Comparison of ENCODE assay signal across 13 cellular contexts in genomic region chr18:28065031-28065792, GRCh38.
DNase-seq lines count a peak whose midpoint lies in the region; ATAC-seq and TF ChIP-seq lines count a peak whose summit lies in the region.
"Had no signal": no experiment of that assay in that cellular context is flagged by ENCODE, and none has a peak within 500 bp of the region (broad histone marks: within the 10 kb centered on the region; RNA-seq: fewer than 3 reads in every experiment).

No MANE protein-coding gene starts in this region.

- TF ChIP-seq CTCF in GM23338 (conservative IDR thresholded peaks at IDR 0.05; ENCODE audit: low read depth in 2 of 2): no peak

- peaks cover 4% of the 10 kb centered on the region; the same call in 1 of the 2 replicates for H3K36me3 ChIP-seq in GM23338 (ENCODE audit: insufficient read depth)
- H3K36me3 ChIP-seq: BLaER1 treated with 17β-estradiol and CSF1 and Interleukin-3, amounts not matched to agents 10 nM and 100 nM; esophagus squamous epithelium had no signal

- no peaks in the 10 kb centered on the region for H3F3A ChIP-seq in GM23338 (replicated peaks; ENCODE audit: low read depth)

- in situ Hi-C loops in G401 (cut with HindIII; ENCODE audit: low sequenced_read_pairs): no loop called here

- H3K4me3 Mint-ChIP-seq in GM23338: no peak overlapping the region
- H3K4me3 Mint-ChIP-seq: activated naive CD8-positive, alpha-beta T cell treated with anti-CD3 and anti-CD28 coated beads, Interleukin-2, amount 10 ng/mL, durations not matched to agents 7 days and 5 days had no signal

- no peak overlapping the region for H2AFZ ChIP-seq in GM23338

- no peaks in the 10 kb centered on the region; the same call in 1 of the 3 replicates for H3K9me3 Mint-ChIP-seq in GM23338

- H3K27me3 ChIP-seq in GM23338 (ENCODE audit: insufficient read depth): no peaks in the 10 kb centered on the region
- H3K27me3 ChIP-seq: BLaER1 treated with 17β-estradiol and CSF1 and Interleukin-3, amounts not matched to agents 10 nM and 100 nM; esophagus squamous epithelium had no signal

- peak overlapping the region; percentile 61; the same call in 1 of the 2 replicates for H3K27ac ChIP-seq in GM23338 (ENCODE audit: low read depth)
- H3K27ac ChIP-seq: BLaER1 treated with 17β-estradiol and CSF1 and Interleukin-3, amounts not matched to agents 10 nM and 100 nM; esophagus squamous epithelium had no signal

- DNase-seq in A172 (ENCODE audit: low spot score): peak; percentile 92
- DNase-seq in GM23338 (ENCODE audit: low spot score): no peak
- DNase-seq in amniotic epithelial cell (ENCODE audit: low read depth): peak; percentile 91
- no peak for DNase-seq in left ventricle myocardium superior
- DNase-seq in NCI-H2081 treated with DMSO at 0.1 percent for 48 hours (lab: John Stamatoyannopoulos, UW): no peak
- DNase-seq in DMS153 treated with DMSO at 0.1 percent for 48 hours (lab: John Stamatoyannopoulos, UW; ENCODE audit: unreplicated experiment): no peak
- DNase-seq in G401 (ENCODE audit: low spot score): no peak
- no peak for DNase-seq in amygdala (lab: John Stamatoyannopoulos, UW)
- DNase-seq: activated CD4-positive, CD25-positive, alpha-beta regulatory T cell treated with anti-CD3 and anti-CD28 coated beads, Interleukin-2, amount 50 U/mL, for 72 hours; activated naive CD8-positive, alpha-beta T cell treated with anti-CD3 and anti-CD28 coated beads, Interleukin-2, amount 10 ng/mL, durations not matched to agents 7 days and 5 days; esophagus squamous epithelium; substantia nigra had no signal

- no peak overlapping the region for H3K4me2 ChIP-seq in GM23338
- H3K4me2 ChIP-seq: BLaER1 treated with 17β-estradiol and CSF1 and Interleukin-3, amounts not matched to agents 10 nM and 100 nM had no signal

- ATAC-seq in GM23338 (no peak), left ventricle myocardium superior (peak; percentile 23)

- H3K36me3 Mint-ChIP-seq in GM23338 (ENCODE audit: low read depth): no peaks in the 10 kb centered on the region
- H3K36me3 Mint-ChIP-seq: activated naive CD8-positive, alpha-beta T cell treated with anti-CD3 and anti-CD28 coated beads, Interleukin-2, amount 10 ng/mL, durations not matched to agents 7 days and 5 days had no signal

- no peaks in the 10 kb centered on the region for H3K9me2 ChIP-seq in GM23338 (ENCODE audit: insufficient read depth)

- H3K4me1 ChIP-seq in GM23338 (ENCODE audit: insufficient read depth): peaks cover 8% of the 10 kb centered on the region
- H3K4me1 ChIP-seq: esophagus squamous epithelium had no signal

- intact Hi-C loops in left ventricle myocardium superior (cut with micrococcal nuclease): no loop called here

- no peaks in the 10 kb centered on the region for H3K27me3 Mint-ChIP-seq in GM23338 (ENCODE audit: insufficient read depth, low read depth, poor library complexity)
- H3K27me3 Mint-ChIP-seq: activated naive CD8-positive, alpha-beta T cell treated with anti-CD3 and anti-CD28 coated beads, Interleukin-2, amount 10 ng/mL, durations not matched to agents 7 days and 5 days had no signal

- H3K27ac Mint-ChIP-seq in GM23338: peak overlapping the region; percentile 16; the same call in 1 of the 2 replicates
- H3K27ac Mint-ChIP-seq: activated naive CD8-positive, alpha-beta T cell treated with anti-CD3 and anti-CD28 coated beads, Interleukin-2, amount 10 ng/mL, durations not matched to agents 7 days and 5 days had no signal

- H4K20me1 ChIP-seq in GM23338 (replicated peaks; ENCODE audit: insufficient read depth): no peaks in the 10 kb centered on the region
- H4K20me1 ChIP-seq: BLaER1 treated with 17β-estradiol and CSF1 and Interleukin-3, amounts not matched to agents 10 nM and 100 nM had no signal

- H3K4me1 Mint-ChIP-seq in GM23338: peaks cover 19% of the 10 kb centered on the region
- H3K4me1 Mint-ChIP-seq: activated naive CD8-positive, alpha-beta T cell treated with anti-CD3 and anti-CD28 coated beads, Interleukin-2, amount 10 ng/mL, durations not matched to agents 7 days and 5 days had no signal

- H3K4me3 ChIP-seq in GM23338: no peak overlapping the region
- H3K4me3 ChIP-seq: BLaER1 treated with 17β-estradiol and CSF1 and Interleukin-3, amounts not matched to agents 10 nM and 100 nM; esophagus squamous epithelium had no signal

- peaks cover 4% of the 10 kb centered on the region; the same call in 1 of the 2 replicates for H3K79me2 ChIP-seq in GM23338 (replicated peaks; ENCODE audit: insufficient read depth)

TF ChIP-seq in GM23338, 12 proteins besides CTCF, POLR2A, EP300 and RAD21:
- no peak for TF ChIP-seq ZNF114 (CRISPR knock-in tag; IDR thresholded peaks at IDR 0.05)
- TF ChIP-seq REST (IDR thresholded peaks at IDR 0.05; ENCODE audit: unreplicated experiment): no peak
- no peak for TF ChIP-seq NANOG (IDR thresholded peaks at IDR 0.05; ENCODE audit: borderline replicate concordance)
- TF ChIP-seq JUNB (IDR thresholded peaks at IDR 0.05; ENCODE audit: unreplicated experiment): no peak
- TF ChIP-seq ZNF331 (CRISPR knock-in tag; IDR thresholded peaks at IDR 0.05; ENCODE audit: low read depth): no peak
- no peak for TF ChIP-seq CREB1 (CRISPR knock-in tag; IDR thresholded peaks at IDR 0.05; ENCODE audit: low read depth)
- no peak for TF ChIP-seq POLR2AphosphoS5 (IDR thresholded peaks at IDR 0.05; ENCODE audit: low read depth)
- TF ChIP-seq STAT1 (IDR thresholded peaks at IDR 0.05; ENCODE audit: unreplicated experiment): no peak

Comparison
In these comparisons a context has a peak if more than half of its experiments do, and no peak if none do; other contexts are left out.
1. DNase-seq: peak in A172 (single experiment) and amniotic epithelial cell (single experiment); none in GM23338 (single experiment), left ventricle myocardium superior (single experiment), NCI-H2081 treated with DMSO at 0.1 percent for 48 hours (single experiment), DMS153 treated with DMSO at 0.1 percent for 48 hours (single experiment), G401 (single experiment) and amygdala (0 of 56).